ENCODE assay signal across 8 cellular contexts in the genomic region with DNA sequence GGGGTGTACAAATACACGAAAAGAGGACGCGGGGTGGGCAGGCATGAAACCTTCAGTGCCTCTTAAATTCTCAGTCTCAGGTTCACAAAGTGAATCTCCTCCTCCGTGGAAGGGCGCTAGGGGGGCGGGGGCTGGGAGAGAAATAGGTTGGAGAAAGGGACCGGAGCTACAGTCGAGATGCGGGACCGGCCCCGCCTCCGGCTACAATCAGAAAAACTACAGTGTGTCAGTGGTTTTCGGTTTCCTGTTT. TPM values are rescaled to one million over a fixed set of nuclear protein-coding genes. Genes with fewer than 3 reads are reported as not detected.
A peak's percentile ranks its signal among the peaks of the same experiment; 100 is the strongest.
DNase-seq lines count a peak whose midpoint lies in the region; ATAC-seq, FAIRE-seq and TF ChIP-seq lines count a peak whose summit lies in the region.

No MANE protein-coding gene starts in this region.

- ATAC-seq in heart right ventricle: peak in 4 of 8 donors; percentile 37 to 44 (median 40)
- ATAC-seq in Right ventricle myocardium inferior: no peak
- ATAC-seq in gastroesophageal sphincter: no peak
- no peak for ATAC-seq in GM18505 (IDR thresholded peaks at IDR 0.05; ENCODE audit: unreplicated experiment)
- no peak for ATAC-seq in HG03342 (IDR thresholded peaks at IDR 0.05; ENCODE audit: unreplicated experiment)

- WGBS in heart right ventricle, 2 donors: 1% methylated on average over 13 of the region's 13 CpGs
- WGBS in gastroesophageal sphincter (ENCODE audit: low coverage in 1 of 2), 2 donors: 0% methylated on average over 11 of the region's 13 CpGs; no CpG with 5 or more reads in 1 of the 2 donors
- 0 to 1% methylated on average over 13 of the region's 13 CpGs for WGBS in sigmoid colon, 2 donors

- H3K4me1 ChIP-seq in heart right ventricle: peaks cover 0 to 20% (median 7%) of the 10 kb centered on the region in 9 donors
- peaks cover 0 to 17% (median 0%) of the 10 kb centered on the region in 3 donors for H3K4me1 ChIP-seq in gastroesophageal sphincter
- peaks cover 0 to 20% (median 8%) of the 10 kb centered on the region in 4 donors for H3K4me1 ChIP-seq in sigmoid colon

- DNase-seq in heart right ventricle (peak in 1 of 2 donors; percentile 92), Right ventricle myocardium inferior (ENCODE audit: missing footprints) (no peak), activated T-helper 1 cell treated with Interleukin-2 at 50 U/mL for 16 hours (ENCODE audit: low read depth) (peak; percentile 47), sigmoid colon (peak; percentile 94), frontal cortex (ENCODE audit: low spot score in 2 of 2) (no peak)

- intact Hi-C loops in heart right ventricle (cut with DNase I): loop anchor here (1.0 to 10.0 kb wide), 19 partner anchors 53 to 483 kb away; a partner anchor contains a TSS
- intact Hi-C loops in Right ventricle myocardium inferior (cut with DNase I): loop anchor here (1.0 to 5.0 kb wide), 8 partner anchors 52 to 483 kb away; a partner anchor contains a TSS
- intact Hi-C loops in sigmoid colon (cut with DNase I): loop anchor here (5.0 to 10.0 kb wide), 11 partner anchors 53 to 846 kb away; a partner anchor contains a TSS

- H3K4me3 ChIP-seq in heart right ventricle (peak overlapping the region; percentile 65 to 92 (median 84)), gastroesophageal sphincter (peak overlapping the region; percentile 59 to 86), sigmoid colon (peak overlapping the region; percentile 71 to 86 (median 76))

- TF ChIP-seq POLR2A in gastroesophageal sphincter (IDR thresholded peaks at IDR 0.05): no peak
- peak in 1 of 2 donors; percentile 10 for TF ChIP-seq POLR2A in sigmoid colon (IDR thresholded peaks at IDR 0.05)
- TF ChIP-seq POLR2A in GM18505 (IDR thresholded peaks at IDR 0.05; ENCODE audit: borderline replicate concordance, extremely low read depth, insufficient read depth, insufficient read length): no peak

- TF ChIP-seq EP300 in gastroesophageal sphincter (IDR thresholded peaks at IDR 0.05) (no peak), sigmoid colon (IDR thresholded peaks at IDR 0.05) (no peak)

- FAIRE-seq in frontal cortex (lab: Jason Lieb, UNC): no peak

- H3K27ac ChIP-seq in heart right ventricle (peak overlapping the region; percentile 85 to 100 (median 99)), gastroesophageal sphincter (peak overlapping the region; percentile 84 to 100 (median 98)), sigmoid colon (peak overlapping the region; percentile 96 to 99 (median 98))

- H3K9me3 ChIP-seq in heart right ventricle (no peaks in the 10 kb centered on the region), gastroesophageal sphincter (no peaks in the 10 kb centered on the region), sigmoid colon (no peaks in the 10 kb centered on the region)

- H3K27me3 ChIP-seq in heart right ventricle (no peaks in the 10 kb centered on the region), gastroesophageal sphincter (no peaks in the 10 kb centered on the region), sigmoid colon (no peaks in the 10 kb centered on the region)

- no peaks in the 10 kb centered on the region for H3K36me3 ChIP-seq in heart right ventricle
- H3K36me3 ChIP-seq in gastroesophageal sphincter: no peaks in the 10 kb centered on the region
- no peaks in the 10 kb centered on the region for H3K36me3 ChIP-seq in sigmoid colon

- TF ChIP-seq CTCF in heart right ventricle (IDR thresholded peaks at IDR 0.05) (no peak), gastroesophageal sphincter (IDR thresholded peaks at IDR 0.05) (no peak), sigmoid colon (IDR thresholded peaks at IDR 0.05) (no peak)

RNA-seq across cellular contexts. Expression of a gene that starts 3.4 kb away (rescaled TPM):
- 1 to 10 TPM; 1.3 to 4.6 (median 2.8) TPM for total RNA-seq in heart right ventricle
- polyA plus RNA-seq in heart right ventricle: 1 to 10 TPM; 1.1 to 1.2 TPM
- 2.3 TPM for total RNA-seq in Right ventricle myocardium inferior
- 10 to 100 TPM in 1 of 4 donors, 1 to 10 TPM in 3; 5.3 to 10.6 (median 9.3) TPM for total RNA-seq in gastroesophageal sphincter
- total RNA-seq in sigmoid colon: 10 to 100 TPM in 1 of 4 donors, 1 to 10 TPM in 3; 5.0 to 16.3 (median 7.6) TPM
- polyA plus RNA-seq in sigmoid colon: 1 to 10 TPM; 3.5 to 5.4 (median 4.2) TPM
- total RNA-seq in frontal cortex: 7.7 TPM

Comparison
In these comparisons a context has a peak if more than half of its experiments do, and no peak if none do; other contexts are left out.
1. DNase-seq: peak in activated T-helper 1 cell treated with Interleukin-2 at 50 U/mL for 16 hours (single experiment) and sigmoid colon (single experiment); none in Right ventricle myocardium inferior (single experiment) and frontal cortex (0 of 2).
2. Peak in every context shown above with its lines, with median percentiles within 50 percentile points of each other: H3K27ac ChIP-seq and H3K4me3 ChIP-seq.